Comparison of ENCODE assay signal across 8 cellular contexts in genomic region chr22:30754971-30755759, GRCh38.
A peak's percentile ranks its signal among the peaks of the same experiment; 100 is the strongest.
DNase-seq lines count a peak whose midpoint lies in the region; ATAC-seq and TF ChIP-seq lines count a peak whose summit lies in the region.

No MANE protein-coding gene starts in this region.

- H3K36me3 ChIP-seq in Karpas-422 (ENCODE audit: insufficient read depth, low read length) (no peaks in the 10 kb centered on the region), SJSA1 (no peaks in the 10 kb centered on the region), hepatocyte (replicated peaks; ENCODE audit: insufficient read depth, low read depth) (no peaks in the 10 kb centered on the region), gastrocnemius medialis (no peaks in the 10 kb centered on the region)

- WGBS in hepatocyte (ENCODE audit: low lambda C conversion rate, missing lambda C conversion rate) = 53% methylated on average over 8 of the region's 8 CpGs

- ATAC-seq in gastrocnemius medialis (peak; percentile 87 to 90), GM21619 (IDR thresholded peaks at IDR 0.05; ENCODE audit: unreplicated experiment) (no peak), GM21515 (IDR thresholded peaks at IDR 0.05; ENCODE audit: unreplicated experiment) (no peak)

- no peak overlapping the region for H3K9ac ChIP-seq in Karpas-422 (ENCODE audit: low read length)

- H3K79me2 ChIP-seq in Karpas-422 (ENCODE audit: low read length) (no peaks in the 10 kb centered on the region), hepatocyte (no peaks in the 10 kb centered on the region)

- no peak overlapping the region for H3K4me2 ChIP-seq in Karpas-422 (ENCODE audit: low read depth, low read length, poor library complexity, severe bottlenecking)
- H3K4me2 ChIP-seq in hepatocyte = no peak overlapping the region

- H3K4me3 ChIP-seq in Karpas-422 (ENCODE audit: low read length) (no peak overlapping the region), SJSA1 (no peak overlapping the region), hepatocyte (no peak overlapping the region), gastrocnemius medialis (no peak overlapping the region)

- intact Hi-C loops in gastrocnemius medialis (cut with DNase I; ENCODE audit: low total_unique reads) = no loop called here

- no peaks in the 10 kb centered on the region for H3K4me1 ChIP-seq in Karpas-422 (ENCODE audit: low read length)
- H3K4me1 ChIP-seq in SJSA1 (replicated peaks) = no peaks in the 10 kb centered on the region
- no peaks in the 10 kb centered on the region for H3K4me1 ChIP-seq in hepatocyte (ENCODE audit: insufficient read depth)
- no peaks in the 10 kb centered on the region for H3K4me1 ChIP-seq in gastrocnemius medialis

- TF ChIP-seq POLR2A in gastrocnemius medialis (IDR thresholded peaks at IDR 0.05) = no peak

- no peak overlapping the region for H3K27ac ChIP-seq in Karpas-422 (ENCODE audit: low read length)
- H3K27ac ChIP-seq in SJSA1 = no peak overlapping the region
- no peak overlapping the region for H3K27ac ChIP-seq in hepatocyte
- no peak overlapping the region for H3K27ac ChIP-seq in gastrocnemius medialis

- H3K27me3 ChIP-seq in Karpas-422 (ENCODE audit: low read length) (no peaks in the 10 kb centered on the region), SJSA1 (replicated peaks) (no peaks in the 10 kb centered on the region), hepatocyte (no peaks in the 10 kb centered on the region), gastrocnemius medialis (no peaks in the 10 kb centered on the region)

- no peaks in the 10 kb centered on the region for H3K9me2 ChIP-seq in Karpas-422 (replicated peaks; ENCODE audit: insufficient read depth, low read length)
- no peaks in the 10 kb centered on the region for H3K9me2 ChIP-seq in hepatocyte (replicated peaks; ENCODE audit: insufficient read depth)

- no peaks in the 10 kb centered on the region for H3K9me3 ChIP-seq in Karpas-422 (ENCODE audit: low read length)
- no peaks in the 10 kb centered on the region for H3K9me3 ChIP-seq in SJSA1 (replicated peaks)
- H3K9me3 ChIP-seq in hepatocyte (ENCODE audit: low read depth) = no peaks in the 10 kb centered on the region
- no peaks in the 10 kb centered on the region for H3K9me3 ChIP-seq in gastrocnemius medialis

- DNase-seq in EL (peak; percentile 74), Karpas-422 (peak; percentile 83), SJSA1 (ENCODE audit: low read depth in 1 of 2, low spot score in 2 of 2) (peak; percentile 23 to 54), anterior cingulate cortex (lab: John Stamatoyannopoulos, UW) (peak in 41 of 58 donors; percentile 3 to 58 (median 26)), hepatocyte (ENCODE audit: low spot score) (peak; percentile 81), gastrocnemius medialis (peak; percentile 18 to 40)

- no peaks in the 10 kb centered on the region for H4K20me1 ChIP-seq in Karpas-422 (ENCODE audit: insufficient read depth, low read depth, low read length)
- no peaks in the 10 kb centered on the region for H4K20me1 ChIP-seq in hepatocyte (ENCODE audit: insufficient read depth, poor library complexity, severe bottlenecking)

- TF ChIP-seq CTCF in hepatocyte (IDR thresholded peaks at IDR 0.05; ENCODE audit: poor library complexity) (peak; percentile 76), gastrocnemius medialis (IDR thresholded peaks at IDR 0.05 in 4 of 5, conservative IDR thresholded peaks at IDR 0.05 in 1 of 5) (peak; percentile 46 to 78 (median 74))

- in situ Hi-C loops in gastrocnemius medialis (cut with MboI; ENCODE audit: low sequenced_read_pairs in 4 of 4) = loop anchor here (5.0 to 25.0 kb wide), 2 partner anchors 123 to 382 kb away; partner anchors contain the start of gene PLA2G3 (in 1 of the 4)

- H2AFZ ChIP-seq in Karpas-422 (ENCODE audit: low read length) (no peak overlapping the region), hepatocyte (no peak overlapping the region)

Comparison
In these comparisons a context has a peak if more than half of its experiments do, and no peak if none do; other contexts are left out.
1. DNase-seq: peak in every context shown above with its lines; median percentile 83 in Karpas-422; 81 in hepatocyte; 74 in EL; 38 in SJSA1; 29 in gastrocnemius medialis; 26 in anterior cingulate cortex.
2. ATAC-seq: peak in gastrocnemius medialis (2 of 2); none in GM21619 (single experiment) and GM21515 (single experiment).